Comparison of ENCODE assay signal across 1 cellular context in the genomic region with DNA sequence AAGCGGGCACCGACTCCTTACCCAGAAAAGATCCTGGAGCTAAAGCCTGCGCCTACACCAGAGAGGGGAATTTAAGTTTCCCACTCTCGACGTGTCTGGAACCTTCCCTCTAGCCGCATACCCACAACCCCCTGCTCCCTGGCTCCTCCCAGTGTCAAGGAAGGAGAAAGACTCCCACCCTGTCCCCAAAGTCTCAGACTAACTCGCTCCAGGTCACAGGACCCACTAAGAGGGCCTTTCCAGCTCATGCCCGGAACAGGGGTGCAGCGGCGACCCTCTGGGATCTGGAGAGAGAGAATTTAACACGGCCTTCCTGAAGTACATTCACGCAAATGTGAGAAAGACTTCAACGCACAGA.
TF ChIP-seq lines count a peak whose summit lies in the region.

No MANE protein-coding gene starts in this region.

TF ChIP-seq in SK-N-SH treated with all-trans-retinoic acid at 6 μM for 48 hours, 23 proteins besides CTCF, POLR2A, EP300 and RAD21 (continued from another document):
- TF ChIP-seq, protein P1, sequence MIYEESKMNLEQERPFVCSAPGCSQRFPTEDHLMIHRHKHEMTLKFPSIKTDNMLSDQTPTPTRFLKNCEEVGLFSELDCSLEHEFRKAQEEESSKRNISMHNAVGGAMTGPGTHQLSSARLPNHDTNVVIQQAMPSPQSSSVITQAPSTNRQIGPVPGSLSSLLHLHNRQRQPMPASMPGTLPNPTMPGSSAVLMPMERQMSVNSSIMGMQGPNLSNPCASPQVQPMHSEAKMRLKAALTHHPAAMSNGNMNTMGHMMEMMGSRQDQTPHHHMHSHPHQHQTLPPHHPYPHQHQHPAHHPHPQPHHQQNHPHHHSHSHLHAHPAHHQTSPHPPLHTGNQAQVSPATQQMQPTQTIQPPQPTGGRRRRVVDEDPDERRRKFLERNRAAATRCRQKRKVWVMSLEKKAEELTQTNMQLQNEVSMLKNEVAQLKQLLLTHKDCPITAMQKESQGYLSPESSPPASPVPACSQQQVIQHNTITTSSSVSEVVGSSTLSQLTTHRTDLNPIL (CRISPR knock-in tag; IDR thresholded peaks at IDR 0.05; ENCODE audit: low read depth): no peak
- no peak for TF ChIP-seq ZFP3 (CRISPR knock-in tag; IDR thresholded peaks at IDR 0.05)
- TF ChIP-seq CSDC2 (CRISPR knock-in tag; IDR thresholded peaks at IDR 0.05): no peak
- no peak for TF ChIP-seq RARB (CRISPR knock-in tag; IDR thresholded peaks at IDR 0.05)
- TF ChIP-seq, protein P2, sequence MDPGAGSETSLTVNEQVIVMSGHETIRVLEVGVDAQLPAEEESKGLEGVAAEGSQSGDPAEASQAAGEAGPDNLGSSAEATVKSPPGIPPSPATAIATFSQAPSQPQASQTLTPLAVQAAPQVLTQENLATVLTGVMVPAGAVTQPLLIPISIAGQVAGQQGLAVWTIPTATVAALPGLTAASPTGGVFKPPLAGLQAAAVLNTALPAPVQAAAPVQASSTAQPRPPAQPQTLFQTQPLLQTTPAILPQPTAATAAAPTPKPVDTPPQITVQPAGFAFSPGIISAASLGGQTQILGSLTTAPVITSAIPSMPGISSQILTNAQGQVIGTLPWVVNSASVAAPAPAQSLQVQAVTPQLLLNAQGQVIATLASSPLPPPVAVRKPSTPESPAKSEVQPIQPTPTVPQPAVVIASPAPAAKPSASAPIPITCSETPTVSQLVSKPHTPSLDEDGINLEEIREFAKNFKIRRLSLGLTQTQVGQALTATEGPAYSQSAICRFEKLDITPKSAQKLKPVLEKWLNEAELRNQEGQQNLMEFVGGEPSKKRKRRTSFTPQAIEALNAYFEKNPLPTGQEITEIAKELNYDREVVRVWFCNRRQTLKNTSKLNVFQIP (CRISPR knock-in tag; IDR thresholded peaks at IDR 0.05; ENCODE audit: borderline replicate concordance, low read depth): no peak
- no peak for TF ChIP-seq SNAI2 (CRISPR knock-in tag; IDR thresholded peaks at IDR 0.05)
